In the genomic region with DNA sequence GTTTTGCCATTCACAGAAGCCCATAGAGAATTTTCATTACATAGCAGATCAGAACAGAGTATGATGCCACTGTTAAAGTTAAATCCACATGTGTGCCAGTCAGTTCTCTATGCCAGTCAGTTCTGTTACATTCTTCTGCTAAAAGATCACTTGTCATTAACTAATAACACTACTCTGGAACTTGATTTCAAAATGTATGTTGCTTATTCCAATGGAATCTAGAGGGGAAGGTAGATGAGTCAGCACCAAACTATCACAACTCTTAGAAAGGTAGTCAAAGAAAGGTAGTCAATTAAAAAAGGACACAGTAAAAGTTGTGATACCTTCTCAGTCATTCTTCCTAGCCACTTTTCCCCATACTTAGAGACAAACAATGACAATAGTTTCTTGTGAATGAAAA, we compare ENCODE assay signal across 18 cellular contexts.
DNase-seq lines count a peak whose midpoint lies in the region; ATAC-seq, FAIRE-seq and TF ChIP-seq lines count a peak whose summit lies in the region.
"Had no signal": no experiment of that assay in that cellular context is flagged by ENCODE, and none has a peak within 500 bp of the region (broad histone marks: within the 10 kb centered on the region; RNA-seq: fewer than 3 reads in every experiment).

No MANE protein-coding gene starts in this region.

- POLR2A ChIA-PET in PC-3 (lab: Charles Lee; ENCODE audit: unreplicated experiment) = no interaction called here

- no peaks in the 10 kb centered on the region for H3K4me1 ChIP-seq in PC-3 (ENCODE audit: insufficient read depth, low read length)
- H3K4me1 ChIP-seq in foreskin keratinocyte = peaks cover 3% of the 10 kb centered on the region
- H3K4me1 ChIP-seq: BLaER1, Caco-2, HAP-1 had no signal

- H3K27me3 ChIP-seq in PC-3 (ENCODE audit: low read length) = no peaks in the 10 kb centered on the region
- no peaks in the 10 kb centered on the region for H3K27me3 ChIP-seq in bronchial epithelial cell (ENCODE audit: control insufficient read depth, insufficient read depth, low read length)
- H3K27me3 ChIP-seq in foreskin keratinocyte = no peaks in the 10 kb centered on the region
- H3K27me3 ChIP-seq: BLaER1 had no signal

- H3K27ac ChIP-seq in PC-3 (ENCODE audit: low read length) (no peak overlapping the region), foreskin keratinocyte (no peak overlapping the region)
- H3K27ac ChIP-seq: BLaER1 had no signal

- no TSS peak for BruUV-seq in PC-3 (replicated peaks; lab: Mats Ljungman, UMichigan)

- no peak overlapping the region for H2AFZ ChIP-seq in PC-3 (ENCODE audit: low read length)

- DNase-seq in ELR (ENCODE audit: low read depth) (peak; percentile 16), PC-3 (peak; percentile 43), bronchial epithelial cell (ENCODE audit: low read depth) (peak; percentile 65), foreskin keratinocyte (peak; percentile 61 to 85), ureter (ENCODE audit: low spot score) (no peak)
- no peak for DNase-seq in stimulated activated CD4-positive, alpha-beta T cell treated with anti-CD3 and anti-CD28 coated beads, Interleukin-4, amount 100 ng/mL, for 24 hours
- DNase-seq: 8988T; AML-193; Caco-2; CD8-positive, alpha-beta memory T cell; DND-41; GF-D8; HFFc6 had no signal

- H3K9ac ChIP-seq in PC-3 (ENCODE audit: low read length) = no peak overlapping the region
- H3K9ac ChIP-seq: BLaER1 had no signal

- no peaks in the 10 kb centered on the region for H3K36me3 ChIP-seq in PC-3 (ENCODE audit: low read depth, low read length)
- no peaks in the 10 kb centered on the region for H3K36me3 ChIP-seq in bronchial epithelial cell (ENCODE audit: control insufficient read depth, insufficient read depth, low read length)
- H3K36me3 ChIP-seq: BLaER1, HAP-1 had no signal

- intact Hi-C loops in PC-3 (cut with micrococcal nuclease) = no loop called here

- H3F3A ChIP-seq in PC-3 (ENCODE audit: low read length, unreplicated experiment) = no peaks in the 10 kb centered on the region

- no peaks in the 10 kb centered on the region for H3K9me2 ChIP-seq in PC-3 (replicated peaks; ENCODE audit: low read length)

- H3K4me3 ChIP-seq in PC-3 (ENCODE audit: low read length) (no peak overlapping the region), bronchial epithelial cell (ENCODE audit: low read depth, low read length) (no peak overlapping the region)
- H3K4me3 ChIP-seq: BLaER1, HAP-1 had no signal

- CTCF ChIA-PET in PC-3 (lab: Charles Lee) = no interaction called here

- ATAC-seq in PC-3 (peak; percentile 20; the same call in 1 of the 2 replicates), foreskin keratinocyte (peak; percentile 87), HG02623 (IDR thresholded peaks at IDR 0.05; ENCODE audit: unreplicated experiment) (no peak)

- H3K9me3 ChIP-seq in PC-3 (ENCODE audit: low read length) = no peaks in the 10 kb centered on the region
- H3K9me3 ChIP-seq: BLaER1, Caco-2, HAP-1 had no signal

- no peaks in the 10 kb centered on the region for H4K20me1 ChIP-seq in PC-3 (ENCODE audit: low read length)
- H4K20me1 ChIP-seq: BLaER1 had no signal

- no peak for TF ChIP-seq CTCF in PC-3 (conservative IDR thresholded peaks at IDR 0.05; ENCODE audit: low read depth, low read length)
- TF ChIP-seq CTCF in bronchial epithelial cell (IDR thresholded peaks at IDR 0.05; ENCODE audit: insufficient read depth, low read length, severe bottlenecking) = no peak
- no peak for TF ChIP-seq CTCF in foreskin keratinocyte (conservative IDR thresholded peaks at IDR 0.05)

- H3K4me2 ChIP-seq in PC-3 (ENCODE audit: low read length) = no peak overlapping the region
- H3K4me2 ChIP-seq: BLaER1 had no signal

- no peak for FAIRE-seq in bronchial epithelial cell (lab: Jason Lieb, UNC)
- FAIRE-seq: GM19239, H1 had no signal

- no peaks in the 10 kb centered on the region for H3K79me2 ChIP-seq in PC-3 (ENCODE audit: low read length)

Comparison
In these comparisons a context has a peak if more than half of its experiments do, and no peak if none do; other contexts are left out.
1. DNase-seq: peak in ELR (single experiment), PC-3 (single experiment), bronchial epithelial cell (single experiment) and foreskin keratinocyte (2 of 2); none in ureter (single experiment) and stimulated activated CD4-positive, alpha-beta T cell treated with anti-CD3 and anti-CD28 coated beads, Interleukin-4, amount 100 ng/mL, for 24 hours (single experiment).